In the genomic region with DNA sequence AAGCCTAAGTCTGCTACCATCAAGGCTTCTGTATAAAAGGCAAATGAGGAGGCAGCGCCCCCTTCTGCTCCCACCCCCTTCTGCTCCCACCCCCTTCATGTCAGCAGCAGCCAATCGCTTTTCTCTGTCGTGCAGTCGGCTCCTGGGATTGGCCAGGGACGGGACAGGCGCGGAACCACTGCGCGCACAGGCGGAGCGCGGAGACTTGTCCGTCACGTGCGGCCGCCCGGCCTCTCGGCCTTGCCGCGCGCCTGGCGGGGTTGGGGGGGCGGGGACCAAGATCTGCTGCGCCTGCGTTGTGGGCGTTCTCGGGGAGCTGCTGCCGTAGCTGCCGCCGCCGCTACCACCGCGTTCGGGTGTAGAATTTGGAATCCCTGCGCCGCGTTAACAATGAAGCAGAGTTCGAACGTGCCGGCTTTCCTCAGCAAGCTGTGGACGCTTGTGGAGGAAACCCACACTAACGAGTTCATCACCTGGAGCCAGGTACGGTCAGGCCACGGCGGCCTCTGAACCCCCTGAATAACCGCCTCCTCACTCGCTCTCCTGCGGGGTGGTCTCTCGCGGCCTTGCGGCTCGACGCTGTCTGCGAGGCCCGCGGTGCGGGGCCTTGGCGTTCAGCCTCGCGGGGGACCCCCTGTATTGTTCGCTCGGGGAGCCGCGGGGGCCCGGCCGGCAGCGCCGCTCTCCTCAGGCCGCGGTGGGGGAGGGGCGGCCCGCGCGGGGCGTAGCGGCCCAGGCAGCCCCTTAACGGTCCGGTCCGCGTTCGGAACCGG, we compare ENCODE assay signal across 8 cellular contexts. TPM values are rescaled to one million over a fixed set of nuclear protein-coding genes. Genes with fewer than 3 reads are reported as not detected.
DNase-seq lines count a peak whose midpoint lies in the region; TF ChIP-seq lines count a peak whose summit lies in the region.

A gene with protein sequence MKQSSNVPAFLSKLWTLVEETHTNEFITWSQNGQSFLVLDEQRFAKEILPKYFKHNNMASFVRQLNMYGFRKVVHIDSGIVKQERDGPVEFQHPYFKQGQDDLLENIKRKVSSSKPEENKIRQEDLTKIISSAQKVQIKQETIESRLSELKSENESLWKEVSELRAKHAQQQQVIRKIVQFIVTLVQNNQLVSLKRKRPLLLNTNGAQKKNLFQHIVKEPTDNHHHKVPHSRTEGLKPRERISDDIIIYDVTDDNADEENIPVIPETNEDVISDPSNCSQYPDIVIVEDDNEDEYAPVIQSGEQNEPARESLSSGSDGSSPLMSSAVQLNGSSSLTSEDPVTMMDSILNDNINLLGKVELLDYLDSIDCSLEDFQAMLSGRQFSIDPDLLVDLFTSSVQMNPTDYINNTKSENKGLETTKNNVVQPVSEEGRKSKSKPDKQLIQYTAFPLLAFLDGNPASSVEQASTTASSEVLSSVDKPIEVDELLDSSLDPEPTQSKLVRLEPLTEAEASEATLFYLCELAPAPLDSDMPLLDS (plus strand): TSS at position 305 of the 773 bp plus-strand sequence. CDS start 86 bp downstream, at position 391.

- H3K9me3 ChIP-seq in ES-I3 (ENCODE audit: control insufficient read depth, insufficient read depth, low read length) (no peaks in the 10 kb centered on the region), stomach smooth muscle (ENCODE audit: control insufficient read depth in 2 of 2, low read length in 2 of 2) (no peaks in the 10 kb centered on the region)

- H3K36me3 Mint-ChIP-seq in neural crest cell (ENCODE audit: low read depth), result peaks cover 4% of the 10 kb centered on the region

- H3K4me3 Mint-ChIP-seq in neural crest cell, result peak within 1 kb of the TSS; percentile 99

- peak within 1 kb of the TSS; percentile 97 for H3K27ac Mint-ChIP-seq in neural crest cell (ENCODE audit: unreplicated experiment)

- no peaks in the 10 kb centered on the region for H3K27me3 Mint-ChIP-seq in neural crest cell (ENCODE audit: low read depth)

- H3K9me3 Mint-ChIP-seq in neural crest cell, result no peaks in the 10 kb centered on the region

- no peaks in the 10 kb centered on the region; the same call in 1 of the 2 replicates for H3K4me1 ChIP-seq in ES-I3 (ENCODE audit: insufficient read depth, low read length)
- peaks cover 6% of the 10 kb centered on the region for H3K4me1 ChIP-seq in stomach smooth muscle (ENCODE audit: control insufficient read depth, insufficient read depth, low read length)

- peak within 1 kb of the TSS; percentile 78 for H3K27ac ChIP-seq in stomach smooth muscle (ENCODE audit: low read length)

- DNase-seq in H7, result peak; percentile 92
- peak; percentile 100 for DNase-seq in M059J (ENCODE audit: low read depth)
- peak; percentile 95 to 97 for DNase-seq in SHP77 (lab: John Stamatoyannopoulos, UW)
- DNase-seq in activated effector memory CD4-positive, alpha-beta T cell treated with anti-CD3 and anti-CD28 coated beads, Interleukin-2, amount 50 U/mL, for 16 hours, result peak; percentile 97
- peak; percentile 99 for DNase-seq in fibroblast of villous mesenchyme (ENCODE audit: low read depth)
- peak; percentile 78 for DNase-seq in neural crest cell (ENCODE audit: low read depth, low spot score)

- H3K36me3 ChIP-seq in ES-I3 (ENCODE audit: insufficient read depth, low read length), result no peaks in the 10 kb centered on the region
- H3K36me3 ChIP-seq in H7 (replicated peaks; ENCODE audit: control insufficient read depth, insufficient read depth, low read length), result no peaks in the 10 kb centered on the region; the same call in 1 of the 2 replicates
- no peaks in the 10 kb centered on the region for H3K36me3 ChIP-seq in stomach smooth muscle (ENCODE audit: control insufficient read depth in 2 of 2, insufficient read depth in 2 of 2, low read length in 2 of 2)

- H3K4me3 ChIP-seq in H7 (ENCODE audit: insufficient read depth, low read depth, low read length), result peak within 1 kb of the TSS; percentile 98
- peak within 1 kb of the TSS; percentile 94 for H3K4me3 ChIP-seq in fibroblast of villous mesenchyme (ENCODE audit: low read depth, low read length)
- H3K4me3 ChIP-seq in stomach smooth muscle (ENCODE audit: low read length in 2 of 2), result peak within 1 kb of the TSS; percentile 95 to 97

- TF ChIP-seq CTCF in fibroblast of villous mesenchyme (IDR thresholded peaks at IDR 0.05; ENCODE audit: insufficient read depth, low read depth, low read length), result no peak
- no peak for TF ChIP-seq CTCF in neural crest cell (conservative IDR thresholded peaks at IDR 0.05)

- H3K9ac ChIP-seq in ES-I3 (ENCODE audit: low read depth, low read length) (peak within 1 kb of the TSS; percentile 98), stomach smooth muscle (ENCODE audit: low read length in 2 of 2) (peak within 1 kb of the TSS; percentile 90 to 96)

- H3K27me3 ChIP-seq in H7 (ENCODE audit: control insufficient read depth, insufficient read depth, low read length), result peaks cover 42% of the 10 kb centered on the region
- no peaks in the 10 kb centered on the region for H3K27me3 ChIP-seq in stomach smooth muscle (ENCODE audit: control insufficient read depth in 1 of 2, insufficient read depth in 2 of 2, low read length in 2 of 2)

- peaks cover 29% of the 10 kb centered on the region for H3K4me1 Mint-ChIP-seq in neural crest cell

RNA-seq across cellular contexts. Expression of the gene that starts here (rescaled TPM):
- 31.6 and 40.5 TPM in 2 replicates for total RNA-seq in H7 (2014; rRNA removed; shearing (Covaris generic))
- total RNA-seq in M059J (2014; rRNA removed; shearing (Covaris generic)), result 37.9 and 47.2 TPM in 2 replicates
- 21.3 and 36.7 TPM in 2 replicates for total RNA-seq in fibroblast of villous mesenchyme
- total RNA-seq in neural crest cell, result 31.8 and 34.0 TPM in 2 replicates

Comparison
In these comparisons a context has a peak if more than half of its experiments do, and no peak if none do; other contexts are left out.
1. Peak in every context shown above with its lines: DNase-seq, H3K4me3 ChIP-seq and H3K27ac ChIP-seq.